8 cellular contexts compared by ENCODE assay signal in genomic region chrX:15854080-15854655, GRCh38. TPM values are rescaled to one million over a fixed set of nuclear protein-coding genes. Genes with fewer than 3 reads are reported as not detected.
A peak's percentile ranks its signal among the peaks of the same experiment; 100 is the strongest.
DNase-seq lines count a peak whose midpoint lies in the region; ATAC-seq and TF ChIP-seq lines count a peak whose summit lies in the region.

No MANE protein-coding gene starts in this region.

- peak overlapping the region; percentile 82 for H3K27ac Mint-ChIP-seq in activated naive CD4-positive, alpha-beta T cell treated with anti-CD3 and anti-CD28 coated beads, Interleukin-2, amount 10 ng/mL, durations not matched to agents 7 days and 5 days

- DNase-seq in AG04449 (ENCODE audit: low read depth, low spot score) (no peak), RPMI7951 (ENCODE audit: low read depth) (peak; percentile 47), germinal center (ENCODE audit: low spot score) (peak; percentile 17), occipital lobe (lab: John Stamatoyannopoulos, UW) (peak; percentile 28), ureter (ENCODE audit: low spot score) (peak; percentile 55)
- DNase-seq in activated naive CD4-positive, alpha-beta T cell treated with anti-CD3 and anti-CD28 coated beads, Interleukin-2, amount 10 ng/mL, durations not matched to agents 7 days and 5 days: peak; percentile 49

- no peaks in the 10 kb centered on the region for H3K9me3 Mint-ChIP-seq in activated naive CD4-positive, alpha-beta T cell treated with anti-CD3 and anti-CD28 coated beads, Interleukin-2, amount 10 ng/mL, durations not matched to agents 7 days and 5 days

- CTCF ChIA-PET in AG04449 (lab: Yijun Ruan, JAX): no interaction called here
- CTCF ChIA-PET in activated naive CD4-positive, alpha-beta T cell treated with anti-CD3 and anti-CD28 coated beads, Interleukin-2, amount 10 ng/mL, durations not matched to agents 7 days and 5 days (lab: Charles Lee): no interaction called here

- peaks cover 13% of the 10 kb centered on the region for H3K36me3 Mint-ChIP-seq in activated naive CD4-positive, alpha-beta T cell treated with anti-CD3 and anti-CD28 coated beads, Interleukin-2, amount 10 ng/mL, durations not matched to agents 7 days and 5 days

- no peak for TF ChIP-seq CTCF in AG04449 (IDR thresholded peaks at IDR 0.05; ENCODE audit: insufficient read depth, low read length, missing control alignments)

- peak overlapping the region; percentile 73 for H3K4me3 Mint-ChIP-seq in activated naive CD4-positive, alpha-beta T cell treated with anti-CD3 and anti-CD28 coated beads, Interleukin-2, amount 10 ng/mL, durations not matched to agents 7 days and 5 days

- H3K4me1 Mint-ChIP-seq in activated naive CD4-positive, alpha-beta T cell treated with anti-CD3 and anti-CD28 coated beads, Interleukin-2, amount 10 ng/mL, durations not matched to agents 7 days and 5 days: peaks cover 35% of the 10 kb centered on the region

- peak overlapping the region; percentile 67 for H3K4me3 ChIP-seq in AG04449 (ENCODE audit: low read depth, low read length)

- POLR2A ChIA-PET in AG04449 (lab: Yijun Ruan, JAX): no interaction called here

- ATAC-seq in GM18907 (IDR thresholded peaks at IDR 0.05; ENCODE audit: unreplicated experiment): peak; percentile 50
- peak; percentile 30 for ATAC-seq in HG03159 (IDR thresholded peaks at IDR 0.05; ENCODE audit: unreplicated experiment)

- H3K27me3 Mint-ChIP-seq in activated naive CD4-positive, alpha-beta T cell treated with anti-CD3 and anti-CD28 coated beads, Interleukin-2, amount 10 ng/mL, durations not matched to agents 7 days and 5 days: no peaks in the 10 kb centered on the region

RNA-seq across cellular contexts. Expression of gene AP1S2, which starts 0.4 kb away (rescaled TPM):
- 160 TPM in 2 replicates for total RNA-seq in RPMI7951 (2014; rRNA removed; shearing (Covaris generic))
- total RNA-seq in occipital lobe (259 TPM), ureter (12.6 TPM)

Comparison
In these comparisons a context has a peak if more than half of its experiments do, and no peak if none do; other contexts are left out.
1. RNA of gene AP1S2, which starts 0.4 kb away (total RNA-seq): 259 TPM in occipital lobe (single experiment) and 160 TPM in RPMI7951; 12.6 TPM in ureter (single experiment); every median in the first group is over 10 times any median in the second.